In genomic region chr19:10899171-10899653, GRCh38 we compare ENCODE assay signal across 1 cellular context.
TF ChIP-seq lines count a peak whose summit lies in the region.

No MANE protein-coding gene starts in this region.

TF ChIP-seq in H1, 55 proteins besides CTCF, POLR2A, EP300 and RAD21 (continued from another document):
- no peak for TF ChIP-seq EZH2 (IDR thresholded peaks at IDR 0.05; ENCODE audit: low read depth, low read length, severe bottlenecking)
- TF ChIP-seq POLR2AphosphoS5 (IDR thresholded peaks at IDR 0.05; ENCODE audit: low read depth, low read length): no peak
- TF ChIP-seq HDAC6 (IDR thresholded peaks at IDR 0.05; ENCODE audit: low read depth, low read length): no peak
- TF ChIP-seq PHF8 (conservative IDR thresholded peaks at IDR 0.05; ENCODE audit: low read depth, low read length): no peak
- no peak for TF ChIP-seq ATF2 (IDR thresholded peaks at IDR 0.05; ENCODE audit: low read length)
- TF ChIP-seq SP2 (IDR thresholded peaks at IDR 0.05; ENCODE audit: low read length): no peak
- TF ChIP-seq USF2 (IDR thresholded peaks at IDR 0.05; ENCODE audit: low read length): no peak
